Comparison of ENCODE assay signal across 14 cellular contexts in the genomic region with DNA sequence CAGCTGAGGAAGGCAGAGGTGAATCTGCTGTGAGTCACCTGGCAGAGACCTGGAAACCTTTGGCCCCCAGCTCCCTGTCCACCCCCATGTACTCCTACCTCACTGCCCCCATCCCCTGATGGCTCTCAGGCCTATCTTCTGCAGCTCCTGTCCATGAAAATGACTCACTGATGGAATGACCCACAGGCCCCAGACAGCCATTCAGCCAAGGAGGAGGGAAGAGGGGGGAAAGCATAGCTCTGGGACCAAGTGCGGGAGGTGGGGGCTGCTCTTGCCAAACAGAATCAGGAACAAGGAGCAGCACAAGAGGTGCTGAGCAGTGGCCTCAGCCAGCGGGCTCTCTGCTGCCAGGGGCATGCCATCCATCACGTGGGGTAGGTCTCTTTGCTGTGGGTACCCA.
"Had no signal": no experiment of that assay in that cellular context is flagged by ENCODE, and none has a peak within 500 bp of the region (broad histone marks: within the 10 kb centered on the region; RNA-seq: fewer than 3 reads in every experiment).

No MANE protein-coding gene starts in this region.

- H3K9me3 Mint-ChIP-seq: activated CD4-positive, alpha-beta memory T cell treated with anti-CD3 and anti-CD28 coated beads for 36 hours; natural killer cell had no signal

- H3K4me3 Mint-ChIP-seq: activated CD4-positive, alpha-beta memory T cell treated with anti-CD3 and anti-CD28 coated beads for 36 hours; natural killer cell had no signal

- ATAC-seq: natural killer cell; psoas muscle; stimulated activated naive CD8-positive, alpha-beta T cell treated with anti-CD3 and anti-CD28 coated beads, Interleukin-15, Interleukin-2, amounts not matched to agents 100 U/mL and 50 U/mL, for 24 hours had no signal

- H3K4me3 ChIP-seq: ascending aorta, coronary artery, psoas muscle, suprapubic skin, upper lobe of left lung had no signal

- H3K27me3 ChIP-seq: ascending aorta, suprapubic skin, upper lobe of left lung had no signal

- FAIRE-seq: endothelial cell of umbilical vein had no signal

- H3K36me3 ChIP-seq: ascending aorta, suprapubic skin, upper lobe of left lung had no signal

- H3K27ac Mint-ChIP-seq: activated CD4-positive, alpha-beta memory T cell treated with anti-CD3 and anti-CD28 coated beads for 36 hours; natural killer cell had no signal

- H3K27ac ChIP-seq: ascending aorta, coronary artery, psoas muscle, suprapubic skin, upper lobe of left lung had no signal

- H3K4me1 ChIP-seq: ascending aorta, psoas muscle, suprapubic skin had no signal

- DNase-seq: activated CD4-positive, alpha-beta memory T cell treated with anti-CD3 and anti-CD28 coated beads for 36 hours; activated CD4-positive, CD25-positive, alpha-beta regulatory T cell treated with anti-CD3 and anti-CD28 coated beads, Interleukin-2, amount 50 U/mL, for 72 hours; activated T-cell treated with anti-CD3 and anti-CD28 coated beads, Interleukin-2, amount 50 U/mL, for 48 hours; effector CD4-positive, alpha-beta T cell; natural killer cell; psoas muscle; stimulated activated CD4-positive, alpha-beta T cell treated with anti-CD3 and anti-CD28 coated beads, Interleukin-2, amount 100 ng/mL, for 48 hours; stimulated activated naive CD8-positive, alpha-beta T cell treated with anti-CD3 and anti-CD28 coated beads, Interleukin-15, Interleukin-2, amounts not matched to agents 100 U/mL and 50 U/mL, for 24 hours; T-helper 9 cell; upper lobe of left lung had no signal

- H3K27me3 Mint-ChIP-seq: activated CD4-positive, alpha-beta memory T cell treated with anti-CD3 and anti-CD28 coated beads for 36 hours had no signal

- H3K9me3 ChIP-seq: ascending aorta, psoas muscle, suprapubic skin, upper lobe of left lung had no signal

- H3K36me3 Mint-ChIP-seq: activated CD4-positive, alpha-beta memory T cell treated with anti-CD3 and anti-CD28 coated beads for 36 hours; natural killer cell had no signal
